In the genomic region with DNA sequence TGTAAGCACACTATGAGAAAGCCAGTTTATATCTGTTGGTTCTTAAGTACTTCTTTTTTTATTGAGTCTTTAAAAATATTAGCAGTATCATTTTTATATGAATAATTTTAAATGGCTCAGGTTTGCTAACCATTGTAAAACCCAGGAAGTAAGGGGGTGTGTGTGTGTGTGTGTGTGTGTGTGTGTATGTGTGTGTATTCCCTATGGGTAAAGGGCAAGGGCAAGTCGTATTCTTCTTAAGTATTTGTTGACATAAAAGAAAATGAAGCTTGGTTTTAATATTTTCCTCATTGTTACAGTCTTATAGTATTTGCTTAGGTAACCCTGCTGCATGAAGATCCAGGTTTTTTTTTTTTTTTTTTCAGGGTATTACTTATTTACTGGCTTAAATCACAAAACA, we compare ENCODE assay signal across 19 cellular contexts.
"Had no signal": no experiment of that assay in that cellular context is flagged by ENCODE, and none has a peak within 500 bp of the region (broad histone marks: within the 10 kb centered on the region; RNA-seq: fewer than 3 reads in every experiment).

No MANE protein-coding gene starts in this region.

- H3K9me3 ChIP-seq: SJCRH30 had no signal

- H3K36me3 ChIP-seq: SJCRH30 had no signal

- H3K27me3 ChIP-seq: SJCRH30 had no signal

- DNase-seq: KBM-7, MV-4-11, NCI-H1048, NCI-H1105, NCI-H1417, NCI-H1436 treated with DMSO at 0.1 percent for 48 hours, NCI-H1694 treated with DMSO at 0.1 percent for 48 hours, NCI-H1930, NCI-H2081, NCI-H2107, NCI-H2227 treated with DMSO at 0.1 percent for 48 hours, NCI-H524, NCI-H526 treated with DMSO at 0.1 percent for 48 hours, NCI-H774, SHP77, SJCRH30 had no signal

- ATAC-seq: Panc1 had no signal

- H3K27ac ChIP-seq: HL-60, RWPE1, SJCRH30 had no signal

- H3K4me1 ChIP-seq: SJCRH30 had no signal

- H3K4me3 ChIP-seq: SJCRH30 had no signal
